ENCODE assay signal across 9 cellular contexts in genomic region chr17:38605230-38605851, GRCh38. TPM values are rescaled to one million over a fixed set of nuclear protein-coding genes. Genes with fewer than 3 reads are reported as not detected.
DNase-seq lines count a peak whose midpoint lies in the region; ATAC-seq, FAIRE-seq and TF ChIP-seq lines count a peak whose summit lies in the region.
"Had no signal": no experiment of that assay in that cellular context is flagged by ENCODE, and none has a peak within 500 bp of the region (broad histone marks: within the 10 kb centered on the region; RNA-seq: fewer than 3 reads in every experiment).

No MANE protein-coding gene starts in this region.

- peaks cover 4 to 25% (median 14%) of the 10 kb centered on the region in 4 donors for H3K4me1 Mint-ChIP-seq in CD4-positive, alpha-beta memory T cell
- H3K4me1 Mint-ChIP-seq in nephron progenitor cell = peaks cover 56% of the 10 kb centered on the region

- no peak overlapping the region for H3K27ac Mint-ChIP-seq in CD4-positive, alpha-beta memory T cell
- no peak overlapping the region for H3K27ac Mint-ChIP-seq in nephron progenitor cell

- POLR2A ChIA-PET in CD4-positive, alpha-beta memory T cell (lab: Charles Lee; ENCODE audit: partially characterized antibody) = no interaction called here

- H3K4me3 Mint-ChIP-seq in CD4-positive, alpha-beta memory T cell = peak overlapping the region; percentile 35 to 73 (median 63)
- H3K4me3 Mint-ChIP-seq in nephron progenitor cell = peak overlapping the region; percentile 76

- CTCF ChIA-PET in CD4-positive, alpha-beta memory T cell (lab: Charles Lee; ENCODE audit: partially characterized antibody) = interaction anchor here (1.9 kb wide), 1 partner anchor 47 kb away, joined by 8 read pairs; no protein-coding TSS in a partner anchor

- H3K27me3 ChIP-seq in CD4-positive, alpha-beta memory T cell (ENCODE audit: insufficient read depth, low read length) = peaks cover 46% of the 10 kb centered on the region
- H3K27me3 ChIP-seq in HUES64 (ENCODE audit: insufficient read depth, low read length) (peaks cover 45% of the 10 kb centered on the region), bronchial epithelial cell (ENCODE audit: control insufficient read depth, insufficient read depth, low read length) (peaks cover 19% of the 10 kb centered on the region)

- H3K27ac ChIP-seq in CD4-positive, alpha-beta memory T cell (ENCODE audit: low read depth, low read length) = no peak overlapping the region
- H3K27ac ChIP-seq in HUES64 (ENCODE audit: low read depth, low read length) = peak overlapping the region; percentile 54; the same call in 1 of the 2 replicates

- no peak overlapping the region for H3K9ac ChIP-seq in HUES64 (ENCODE audit: low read depth, low read length)

- peaks cover 13% of the 10 kb centered on the region for H3K4me1 ChIP-seq in CD4-positive, alpha-beta memory T cell (ENCODE audit: insufficient read depth, low read length)
- H3K4me1 ChIP-seq in HUES64 (ENCODE audit: insufficient read depth, low read length) = peaks cover 55% of the 10 kb centered on the region

- no peaks in the 10 kb centered on the region for H3K9me3 ChIP-seq in CD4-positive, alpha-beta memory T cell (ENCODE audit: control insufficient read depth in 1 of 2, low read length in 2 of 2)
- no peaks in the 10 kb centered on the region for H3K9me3 ChIP-seq in HUES64 (ENCODE audit: insufficient read depth, low read depth, low read length)

- intact Hi-C loops in CD4-positive, alpha-beta memory T cell (cut with micrococcal nuclease) = no loop called here

- no peak for ATAC-seq in HG03196 (IDR thresholded peaks at IDR 0.05; ENCODE audit: unreplicated experiment)
- no peak for ATAC-seq in GM19324 (IDR thresholded peaks at IDR 0.05; ENCODE audit: low FRiP score, unreplicated experiment)

- H3K36me3 ChIP-seq in CD4-positive, alpha-beta memory T cell (ENCODE audit: insufficient read depth, low read length) = no peaks in the 10 kb centered on the region
- no peaks in the 10 kb centered on the region for H3K36me3 ChIP-seq in HUES64 (ENCODE audit: insufficient read depth, low read length)
- H3K36me3 ChIP-seq in bronchial epithelial cell (ENCODE audit: control insufficient read depth, insufficient read depth, low read length) = no peaks in the 10 kb centered on the region

- under 1% methylated on average over 41 of the region's 49 CpGs for WGBS in HUES64

- DNase-seq in CD4-positive, alpha-beta memory T cell = no peak
- DNase-seq in bronchial epithelial cell (ENCODE audit: low read depth) (no peak), nephron progenitor cell (no peak)
- no peak for DNase-seq in stimulated activated naive CD4-positive, alpha-beta T cell treated with Interleukin-2 at 50 U/mL for 16 hours (lab: John Stamatoyannopoulos, UW)
- DNase-seq in central memory CD4-positive, alpha-beta T cell = no peak

- H3K36me3 Mint-ChIP-seq in CD4-positive, alpha-beta memory T cell = no peaks in the 10 kb centered on the region
- no peaks in the 10 kb centered on the region for H3K36me3 Mint-ChIP-seq in nephron progenitor cell (ENCODE audit: low read depth)

- TF ChIP-seq CTCF in bronchial epithelial cell (IDR thresholded peaks at IDR 0.05; ENCODE audit: insufficient read depth, low read length, severe bottlenecking) (no peak), nephron progenitor cell (IDR thresholded peaks at IDR 0.05) (no peak)

- no peak for FAIRE-seq in bronchial epithelial cell (lab: Jason Lieb, UNC)
- FAIRE-seq: TTC549 had no signal

- peaks cover 0 to 2% (median 0%) of the 10 kb centered on the region in 8 donors for H3K9me3 Mint-ChIP-seq in CD4-positive, alpha-beta memory T cell
- H3K9me3 Mint-ChIP-seq in nephron progenitor cell = no peaks in the 10 kb centered on the region

- no peak overlapping the region for H3K4me3 ChIP-seq in CD4-positive, alpha-beta memory T cell (ENCODE audit: low read length in 2 of 2)
- peak overlapping the region; percentile 60 for H3K4me3 ChIP-seq in HUES64 (ENCODE audit: low read length)
- H3K4me3 ChIP-seq in bronchial epithelial cell (ENCODE audit: low read depth, low read length) = peak overlapping the region; percentile 46

- H3K27me3 Mint-ChIP-seq in CD4-positive, alpha-beta memory T cell = peaks cover 47 to 62% of the 10 kb centered on the region in 2 donors
- H3K27me3 Mint-ChIP-seq in nephron progenitor cell (ENCODE audit: low read depth, poor library complexity) = peaks cover 79% of the 10 kb centered on the region

RNA-seq across cellular contexts. Expression of gene SRCIN1, which starts 0.4 kb away (rescaled TPM):
- under 1 TPM; 0.28 to 0.79 TPM for total RNA-seq in CD4-positive, alpha-beta memory T cell
- polyA plus RNA-seq in CD4-positive, alpha-beta memory T cell = not detected
- 3.4 TPM for polyA plus RNA-seq in HUES64 (2013, experiment 1 of 2)
- 5.0 TPM for polyA plus RNA-seq in HUES64 (2013, experiment 2 of 2)
- total RNA-seq in bronchial epithelial cell = under 0.01 and 0.64 TPM in 2 replicates

Comparison
In these comparisons a context has a peak if more than half of its experiments do, and no peak if none do; other contexts are left out.
1. H3K4me3 ChIP-seq: peak in HUES64 (single experiment) and bronchial epithelial cell (single experiment); none in CD4-positive, alpha-beta memory T cell (0 of 2).